Comparison of ENCODE assay signal across 7 cellular contexts in the genomic region with DNA sequence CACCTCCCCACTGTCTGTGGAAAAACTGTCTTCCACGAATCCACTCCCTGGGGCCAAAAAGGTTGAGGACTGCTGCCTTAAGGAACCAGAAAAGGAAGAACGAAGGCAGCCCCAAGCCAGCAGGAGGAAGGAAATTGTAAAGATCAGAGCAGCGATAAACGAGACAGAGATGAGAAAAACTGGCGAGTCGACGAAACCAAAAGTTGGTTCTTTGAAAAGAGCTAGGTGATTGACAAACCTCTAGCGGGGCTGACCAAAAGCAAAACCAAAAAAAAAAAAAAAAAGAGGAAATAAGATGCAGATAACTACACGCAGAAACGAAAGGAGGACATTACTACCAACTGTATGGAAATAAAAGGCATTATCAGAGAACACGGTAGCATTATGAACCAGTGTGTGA.
DNase-seq lines count a peak whose midpoint lies in the region; ATAC-seq and TF ChIP-seq lines count a peak whose summit lies in the region.

No MANE protein-coding gene starts in this region.

- ATAC-seq in GM18870 (IDR thresholded peaks at IDR 0.05; ENCODE audit: unreplicated experiment), result peak; percentile 66
- ATAC-seq in HG03175 (IDR thresholded peaks at IDR 0.05; ENCODE audit: unreplicated experiment), result peak; percentile 67

- intact Hi-C loops in esophagus muscularis mucosa (cut with DNase I), result no loop called here

- no peaks in the 10 kb centered on the region for H3K27me3 ChIP-seq in esophagus muscularis mucosa

- peak overlapping the region; percentile 40 to 48 (median 42) for H3K27ac ChIP-seq in esophagus muscularis mucosa (replicated peaks in 1 of 4)

- H3K4me1 ChIP-seq in esophagus muscularis mucosa, result peaks cover 18 to 48% (median 38%) of the 10 kb centered on the region in 4 donors

- TF ChIP-seq POLR2A in esophagus muscularis mucosa (IDR thresholded peaks at IDR 0.05; ENCODE audit: low read depth), result no peak

- TF ChIP-seq CTCF in esophagus muscularis mucosa (IDR thresholded peaks at IDR 0.05), result no peak

- no peaks in the 10 kb centered on the region for H3K9me3 ChIP-seq in esophagus muscularis mucosa

- no peaks in the 10 kb centered on the region for H3K36me3 ChIP-seq in esophagus muscularis mucosa

- peak in 4 of 5 experiments; percentile 25 to 93 (median 54) for DNase-seq in T-helper 2 cell
- no peak for DNase-seq in esophagus muscularis mucosa (ENCODE audit: extremely low spot score)
- peak; percentile 22 to 44 for DNase-seq in stimulated activated CD4-positive, alpha-beta T cell treated with anti-CD3 and anti-CD28 coated beads, Interleukin-4, amount 100 ng/mL, for 4 hours
- DNase-seq in NCI-H1048 (lab: John Stamatoyannopoulos, UW), result no peak
- DNase-seq in NCI-H1417 treated with DMSO at 0.1 percent for 48 hours (lab: John Stamatoyannopoulos, UW), result no peak

- peak overlapping the region in 1 of 4 donors; percentile 18 for H3K4me3 ChIP-seq in esophagus muscularis mucosa

- no peak for TF ChIP-seq EP300 in esophagus muscularis mucosa (IDR thresholded peaks at IDR 0.05)

- 63% methylated on average over 11 of the region's 11 CpGs for WGBS in esophagus muscularis mucosa

Comparison
In these comparisons a context has a peak if more than half of its experiments do, and no peak if none do; other contexts are left out.
1. DNase-seq: peak in T-helper 2 cell (4 of 5) and stimulated activated CD4-positive, alpha-beta T cell treated with anti-CD3 and anti-CD28 coated beads, Interleukin-4, amount 100 ng/mL, for 4 hours (2 of 2); none in esophagus muscularis mucosa (single experiment), NCI-H1048 (single experiment) and NCI-H1417 treated with DMSO at 0.1 percent for 48 hours (single experiment).